ENCODE assay signal across 1 cellular context in the genomic region with DNA sequence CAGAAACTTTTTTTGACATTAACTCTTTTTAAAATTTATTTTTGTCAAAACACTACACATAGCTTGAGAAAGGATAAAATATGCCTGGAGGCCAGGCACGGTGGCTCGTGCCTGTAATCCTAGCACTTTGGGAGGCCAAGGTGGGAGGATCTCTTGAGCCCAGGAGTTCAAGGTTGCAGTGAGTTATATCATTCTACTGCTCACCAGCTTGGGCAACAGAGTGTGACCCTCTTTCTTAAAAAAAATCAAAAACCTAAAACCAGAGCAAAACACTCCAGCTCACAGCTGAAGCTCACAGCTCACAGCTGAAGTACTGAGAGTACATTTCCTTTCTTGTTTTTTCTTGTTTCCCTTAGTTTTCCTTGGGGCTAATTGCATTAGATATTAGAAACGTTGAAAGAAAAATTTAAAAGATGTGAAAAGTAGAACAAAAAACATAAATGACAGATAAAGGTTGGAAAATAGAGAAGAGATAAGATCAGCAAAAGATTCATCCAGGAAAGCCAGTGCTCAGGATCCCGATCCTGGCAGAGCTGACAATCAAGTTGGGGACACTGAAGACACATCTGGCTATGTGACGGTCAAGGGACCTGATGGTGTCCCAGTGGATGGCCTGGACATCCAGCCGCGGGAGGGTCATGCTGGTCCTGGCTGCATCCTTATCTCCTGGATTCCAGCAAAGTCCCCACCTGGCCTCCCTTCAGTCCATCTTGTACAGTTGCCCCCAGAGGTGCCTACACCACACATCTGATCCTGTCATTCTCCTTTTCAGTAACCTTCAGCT.
TF ChIP-seq lines count a peak whose summit lies in the region.

No MANE protein-coding gene starts in this region.

TF ChIP-seq in GM12878, 131 proteins besides CTCF, POLR2A, EP300 and RAD21:
- TF ChIP-seq CEBPB (IDR thresholded peaks at IDR 0.05; ENCODE audit: borderline replicate concordance in 1 of 2, low read depth in 2 of 2, low read length in 2 of 2) (no peak), ZNF207 (IDR thresholded peaks at IDR 0.05; ENCODE audit: borderline replicate concordance) (no peak), RB1 (IDR thresholded peaks at IDR 0.05; ENCODE audit: borderline replicate concordance) (no peak), SMAD5 (IDR thresholded peaks at IDR 0.05; ENCODE audit: low read depth) (no peak), ETV6 (conservative IDR thresholded peaks at IDR 0.05 in 1 of 2, IDR thresholded peaks at IDR 0.05 in 1 of 2; ENCODE audit: borderline replicate concordance in 1 of 2, low read depth in 1 of 2) (no peak), ASH2L (IDR thresholded peaks at IDR 0.05; ENCODE audit: borderline replicate concordance, low read depth) (no peak)
TF ChIP-seq in GM12878: peak in this region for 0.
